Comparison of ENCODE assay signal across 3 cellular contexts in the genomic region with DNA sequence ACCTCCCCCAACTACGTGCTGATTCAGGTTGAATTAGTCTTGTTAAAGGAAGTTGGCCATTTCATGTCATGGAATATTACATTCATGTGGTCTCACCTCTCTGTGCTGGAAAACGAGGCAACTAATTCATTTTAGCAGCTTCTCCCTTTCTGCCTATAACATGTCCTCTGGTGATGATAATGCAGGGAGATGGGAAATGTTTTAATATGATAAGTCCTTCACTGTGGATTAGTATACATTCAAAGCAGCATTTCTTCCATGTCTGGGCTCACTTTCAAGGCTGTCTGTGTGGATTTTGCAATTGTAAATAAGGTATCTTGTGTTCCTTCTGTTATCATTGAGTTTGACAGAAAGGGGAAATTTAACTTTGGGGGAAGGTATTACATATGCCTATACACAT.
TF ChIP-seq lines count a peak whose summit lies in the region.

No MANE protein-coding gene starts in this region.

TF ChIP-seq in SK-N-SH treated with all-trans-retinoic acid at 6 μM for 48 hours, 23 proteins besides CTCF, POLR2A, EP300 and RAD21 (continued from another document):
- no peak for TF ChIP-seq ISL1 (CRISPR knock-in tag; IDR thresholded peaks at IDR 0.05)

TF ChIP-seq in SK-N-SH, 30 proteins besides CTCF, POLR2A, EP300 and RAD21:
- TF ChIP-seq, protein P1, sequence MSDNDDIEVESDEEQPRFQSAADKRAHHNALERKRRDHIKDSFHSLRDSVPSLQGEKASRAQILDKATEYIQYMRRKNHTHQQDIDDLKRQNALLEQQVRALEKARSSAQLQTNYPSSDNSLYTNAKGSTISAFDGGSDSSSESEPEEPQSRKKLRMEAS (IDR thresholded peaks at IDR 0.05; ENCODE audit: low read depth): no peak
- TF ChIP-seq SIN3A (IDR thresholded peaks at IDR 0.05; ENCODE audit: borderline replicate concordance, low read depth, low read length): no peak
- TF ChIP-seq, protein P2, sequence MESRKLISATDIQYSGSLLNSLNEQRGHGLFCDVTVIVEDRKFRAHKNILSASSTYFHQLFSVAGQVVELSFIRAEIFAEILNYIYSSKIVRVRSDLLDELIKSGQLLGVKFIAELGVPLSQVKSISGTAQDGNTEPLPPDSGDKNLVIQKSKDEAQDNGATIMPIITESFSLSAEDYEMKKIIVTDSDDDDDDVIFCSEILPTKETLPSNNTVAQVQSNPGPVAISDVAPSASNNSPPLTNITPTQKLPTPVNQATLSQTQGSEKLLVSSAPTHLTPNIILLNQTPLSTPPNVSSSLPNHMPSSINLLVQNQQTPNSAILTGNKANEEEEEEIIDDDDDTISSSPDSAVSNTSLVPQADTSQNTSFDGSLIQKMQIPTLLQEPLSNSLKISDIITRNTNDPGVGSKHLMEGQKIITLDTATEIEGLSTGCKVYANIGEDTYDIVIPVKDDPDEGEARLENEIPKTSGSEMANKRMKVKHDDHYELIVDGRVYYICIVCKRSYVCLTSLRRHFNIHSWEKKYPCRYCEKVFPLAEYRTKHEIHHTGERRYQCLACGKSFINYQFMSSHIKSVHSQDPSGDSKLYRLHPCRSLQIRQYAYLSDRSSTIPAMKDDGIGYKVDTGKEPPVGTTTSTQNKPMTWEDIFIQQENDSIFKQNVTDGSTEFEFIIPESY (IDR thresholded peaks at IDR 0.05; ENCODE audit: borderline replicate concordance, low read depth): no peak
- TF ChIP-seq, protein P3, sequence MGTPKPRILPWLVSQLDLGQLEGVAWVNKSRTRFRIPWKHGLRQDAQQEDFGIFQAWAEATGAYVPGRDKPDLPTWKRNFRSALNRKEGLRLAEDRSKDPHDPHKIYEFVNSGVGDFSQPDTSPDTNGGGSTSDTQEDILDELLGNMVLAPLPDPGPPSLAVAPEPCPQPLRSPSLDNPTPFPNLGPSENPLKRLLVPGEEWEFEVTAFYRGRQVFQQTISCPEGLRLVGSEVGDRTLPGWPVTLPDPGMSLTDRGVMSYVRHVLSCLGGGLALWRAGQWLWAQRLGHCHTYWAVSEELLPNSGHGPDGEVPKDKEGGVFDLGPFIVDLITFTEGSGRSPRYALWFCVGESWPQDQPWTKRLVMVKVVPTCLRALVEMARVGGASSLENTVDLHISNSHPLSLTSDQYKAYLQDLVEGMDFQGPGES (IDR thresholded peaks at IDR 0.05; ENCODE audit: low read depth, low read length): no peak
- TF ChIP-seq MXI1 (IDR thresholded peaks at IDR 0.05; ENCODE audit: low read depth, low read length): no peak
- no peak for TF ChIP-seq NFIC (IDR thresholded peaks at IDR 0.05; ENCODE audit: borderline replicate concordance)
- no peak for TF ChIP-seq NRF1 (IDR thresholded peaks at IDR 0.05; ENCODE audit: low read depth, low read length)
- no peak for TF ChIP-seq ELF1 (IDR thresholded peaks at IDR 0.05)
- TF ChIP-seq CHD2 (IDR thresholded peaks at IDR 0.05; ENCODE audit: low read length, partially characterized antibody): no peak
- TF ChIP-seq, protein P4, sequence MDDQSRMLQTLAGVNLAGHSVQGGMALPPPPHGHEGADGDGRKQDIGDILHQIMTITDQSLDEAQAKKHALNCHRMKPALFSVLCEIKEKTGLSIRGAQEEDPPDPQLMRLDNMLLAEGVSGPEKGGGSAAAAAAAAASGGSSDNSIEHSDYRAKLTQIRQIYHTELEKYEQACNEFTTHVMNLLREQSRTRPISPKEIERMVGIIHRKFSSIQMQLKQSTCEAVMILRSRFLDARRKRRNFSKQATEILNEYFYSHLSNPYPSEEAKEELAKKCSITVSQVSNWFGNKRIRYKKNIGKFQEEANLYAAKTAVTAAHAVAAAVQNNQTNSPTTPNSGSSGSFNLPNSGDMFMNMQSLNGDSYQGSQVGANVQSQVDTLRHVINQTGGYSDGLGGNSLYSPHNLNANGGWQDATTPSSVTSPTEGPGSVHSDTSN (IDR thresholded peaks at IDR 0.05): no peak
- no peak for TF ChIP-seq FOXJ3 (CRISPR knock-in tag; IDR thresholded peaks at IDR 0.05)
- TF ChIP-seq POLR2AphosphoS5 (IDR thresholded peaks at IDR 0.05; ENCODE audit: low read depth, low read length): no peak
- TF ChIP-seq MEF2A (IDR thresholded peaks at IDR 0.05; ENCODE audit: borderline replicate concordance, low read depth): no peak
- TF ChIP-seq GATA2 (CRISPR knock-in tag; IDR thresholded peaks at IDR 0.05): no peak
- TF ChIP-seq TEAD4 (IDR thresholded peaks at IDR 0.05; ENCODE audit: borderline replicate concordance, insufficient read depth): no peak
- TF ChIP-seq, protein P5, sequence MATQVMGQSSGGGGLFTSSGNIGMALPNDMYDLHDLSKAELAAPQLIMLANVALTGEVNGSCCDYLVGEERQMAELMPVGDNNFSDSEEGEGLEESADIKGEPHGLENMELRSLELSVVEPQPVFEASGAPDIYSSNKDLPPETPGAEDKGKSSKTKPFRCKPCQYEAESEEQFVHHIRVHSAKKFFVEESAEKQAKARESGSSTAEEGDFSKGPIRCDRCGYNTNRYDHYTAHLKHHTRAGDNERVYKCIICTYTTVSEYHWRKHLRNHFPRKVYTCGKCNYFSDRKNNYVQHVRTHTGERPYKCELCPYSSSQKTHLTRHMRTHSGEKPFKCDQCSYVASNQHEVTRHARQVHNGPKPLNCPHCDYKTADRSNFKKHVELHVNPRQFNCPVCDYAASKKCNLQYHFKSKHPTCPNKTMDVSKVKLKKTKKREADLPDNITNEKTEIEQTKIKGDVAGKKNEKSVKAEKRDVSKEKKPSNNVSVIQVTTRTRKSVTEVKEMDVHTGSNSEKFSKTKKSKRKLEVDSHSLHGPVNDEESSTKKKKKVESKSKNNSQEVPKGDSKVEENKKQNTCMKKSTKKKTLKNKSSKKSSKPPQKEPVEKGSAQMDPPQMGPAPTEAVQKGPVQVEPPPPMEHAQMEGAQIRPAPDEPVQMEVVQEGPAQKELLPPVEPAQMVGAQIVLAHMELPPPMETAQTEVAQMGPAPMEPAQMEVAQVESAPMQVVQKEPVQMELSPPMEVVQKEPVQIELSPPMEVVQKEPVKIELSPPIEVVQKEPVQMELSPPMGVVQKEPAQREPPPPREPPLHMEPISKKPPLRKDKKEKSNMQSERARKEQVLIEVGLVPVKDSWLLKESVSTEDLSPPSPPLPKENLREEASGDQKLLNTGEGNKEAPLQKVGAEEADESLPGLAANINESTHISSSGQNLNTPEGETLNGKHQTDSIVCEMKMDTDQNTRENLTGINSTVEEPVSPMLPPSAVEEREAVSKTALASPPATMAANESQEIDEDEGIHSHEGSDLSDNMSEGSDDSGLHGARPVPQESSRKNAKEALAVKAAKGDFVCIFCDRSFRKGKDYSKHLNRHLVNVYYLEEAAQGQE (IDR thresholded peaks at IDR 0.05; ENCODE audit: low read depth, low read length): no peak
- TF ChIP-seq GABPA (IDR thresholded peaks at IDR 0.05; ENCODE audit: low read depth): no peak
- no peak for TF ChIP-seq JUND (IDR thresholded peaks at IDR 0.05)
- no peak for TF ChIP-seq FOSL2 (IDR thresholded peaks at IDR 0.05; ENCODE audit: borderline replicate concordance, low read depth)
- no peak for TF ChIP-seq RCOR1 (IDR thresholded peaks at IDR 0.05; ENCODE audit: low read length)

TF ChIP-seq in H1, 55 proteins besides CTCF, POLR2A, EP300 and RAD21 (continued from another document):
- TF ChIP-seq, protein P6, sequence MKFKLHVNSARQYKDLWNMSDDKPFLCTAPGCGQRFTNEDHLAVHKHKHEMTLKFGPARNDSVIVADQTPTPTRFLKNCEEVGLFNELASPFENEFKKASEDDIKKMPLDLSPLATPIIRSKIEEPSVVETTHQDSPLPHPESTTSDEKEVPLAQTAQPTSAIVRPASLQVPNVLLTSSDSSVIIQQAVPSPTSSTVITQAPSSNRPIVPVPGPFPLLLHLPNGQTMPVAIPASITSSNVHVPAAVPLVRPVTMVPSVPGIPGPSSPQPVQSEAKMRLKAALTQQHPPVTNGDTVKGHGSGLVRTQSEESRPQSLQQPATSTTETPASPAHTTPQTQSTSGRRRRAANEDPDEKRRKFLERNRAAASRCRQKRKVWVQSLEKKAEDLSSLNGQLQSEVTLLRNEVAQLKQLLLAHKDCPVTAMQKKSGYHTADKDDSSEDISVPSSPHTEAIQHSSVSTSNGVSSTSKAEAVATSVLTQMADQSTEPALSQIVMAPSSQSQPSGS (IDR thresholded peaks at IDR 0.05; ENCODE audit: low read length): no peak
- no peak for TF ChIP-seq RBBP5 (IDR thresholded peaks at IDR 0.05; ENCODE audit: borderline replicate concordance, low read depth, low read length)
- TF ChIP-seq SP1 (IDR thresholded peaks at IDR 0.05; ENCODE audit: low read depth, low read length): no peak
- no peak for TF ChIP-seq CTBP2 (IDR thresholded peaks at IDR 0.05; ENCODE audit: borderline replicate concordance, insufficient read depth, insufficient read length, low read length)
- no peak for TF ChIP-seq CBX5 (IDR thresholded peaks at IDR 0.05; ENCODE audit: low read depth, low read length)
- TF ChIP-seq SP2 (IDR thresholded peaks at IDR 0.05; ENCODE audit: low read length): no peak
- TF ChIP-seq GABPA (IDR thresholded peaks at IDR 0.05; ENCODE audit: borderline replicate concordance, insufficient read depth, low read length): no peak
- TF ChIP-seq HDAC6 (IDR thresholded peaks at IDR 0.05; ENCODE audit: low read depth, low read length): no peak
- TF ChIP-seq RNF2 (IDR thresholded peaks at IDR 0.05; ENCODE audit: borderline replicate concordance, low read depth, low read length, missing control alignments, poor library complexity, severe bottlenecking): no peak
- TF ChIP-seq, protein P7, sequence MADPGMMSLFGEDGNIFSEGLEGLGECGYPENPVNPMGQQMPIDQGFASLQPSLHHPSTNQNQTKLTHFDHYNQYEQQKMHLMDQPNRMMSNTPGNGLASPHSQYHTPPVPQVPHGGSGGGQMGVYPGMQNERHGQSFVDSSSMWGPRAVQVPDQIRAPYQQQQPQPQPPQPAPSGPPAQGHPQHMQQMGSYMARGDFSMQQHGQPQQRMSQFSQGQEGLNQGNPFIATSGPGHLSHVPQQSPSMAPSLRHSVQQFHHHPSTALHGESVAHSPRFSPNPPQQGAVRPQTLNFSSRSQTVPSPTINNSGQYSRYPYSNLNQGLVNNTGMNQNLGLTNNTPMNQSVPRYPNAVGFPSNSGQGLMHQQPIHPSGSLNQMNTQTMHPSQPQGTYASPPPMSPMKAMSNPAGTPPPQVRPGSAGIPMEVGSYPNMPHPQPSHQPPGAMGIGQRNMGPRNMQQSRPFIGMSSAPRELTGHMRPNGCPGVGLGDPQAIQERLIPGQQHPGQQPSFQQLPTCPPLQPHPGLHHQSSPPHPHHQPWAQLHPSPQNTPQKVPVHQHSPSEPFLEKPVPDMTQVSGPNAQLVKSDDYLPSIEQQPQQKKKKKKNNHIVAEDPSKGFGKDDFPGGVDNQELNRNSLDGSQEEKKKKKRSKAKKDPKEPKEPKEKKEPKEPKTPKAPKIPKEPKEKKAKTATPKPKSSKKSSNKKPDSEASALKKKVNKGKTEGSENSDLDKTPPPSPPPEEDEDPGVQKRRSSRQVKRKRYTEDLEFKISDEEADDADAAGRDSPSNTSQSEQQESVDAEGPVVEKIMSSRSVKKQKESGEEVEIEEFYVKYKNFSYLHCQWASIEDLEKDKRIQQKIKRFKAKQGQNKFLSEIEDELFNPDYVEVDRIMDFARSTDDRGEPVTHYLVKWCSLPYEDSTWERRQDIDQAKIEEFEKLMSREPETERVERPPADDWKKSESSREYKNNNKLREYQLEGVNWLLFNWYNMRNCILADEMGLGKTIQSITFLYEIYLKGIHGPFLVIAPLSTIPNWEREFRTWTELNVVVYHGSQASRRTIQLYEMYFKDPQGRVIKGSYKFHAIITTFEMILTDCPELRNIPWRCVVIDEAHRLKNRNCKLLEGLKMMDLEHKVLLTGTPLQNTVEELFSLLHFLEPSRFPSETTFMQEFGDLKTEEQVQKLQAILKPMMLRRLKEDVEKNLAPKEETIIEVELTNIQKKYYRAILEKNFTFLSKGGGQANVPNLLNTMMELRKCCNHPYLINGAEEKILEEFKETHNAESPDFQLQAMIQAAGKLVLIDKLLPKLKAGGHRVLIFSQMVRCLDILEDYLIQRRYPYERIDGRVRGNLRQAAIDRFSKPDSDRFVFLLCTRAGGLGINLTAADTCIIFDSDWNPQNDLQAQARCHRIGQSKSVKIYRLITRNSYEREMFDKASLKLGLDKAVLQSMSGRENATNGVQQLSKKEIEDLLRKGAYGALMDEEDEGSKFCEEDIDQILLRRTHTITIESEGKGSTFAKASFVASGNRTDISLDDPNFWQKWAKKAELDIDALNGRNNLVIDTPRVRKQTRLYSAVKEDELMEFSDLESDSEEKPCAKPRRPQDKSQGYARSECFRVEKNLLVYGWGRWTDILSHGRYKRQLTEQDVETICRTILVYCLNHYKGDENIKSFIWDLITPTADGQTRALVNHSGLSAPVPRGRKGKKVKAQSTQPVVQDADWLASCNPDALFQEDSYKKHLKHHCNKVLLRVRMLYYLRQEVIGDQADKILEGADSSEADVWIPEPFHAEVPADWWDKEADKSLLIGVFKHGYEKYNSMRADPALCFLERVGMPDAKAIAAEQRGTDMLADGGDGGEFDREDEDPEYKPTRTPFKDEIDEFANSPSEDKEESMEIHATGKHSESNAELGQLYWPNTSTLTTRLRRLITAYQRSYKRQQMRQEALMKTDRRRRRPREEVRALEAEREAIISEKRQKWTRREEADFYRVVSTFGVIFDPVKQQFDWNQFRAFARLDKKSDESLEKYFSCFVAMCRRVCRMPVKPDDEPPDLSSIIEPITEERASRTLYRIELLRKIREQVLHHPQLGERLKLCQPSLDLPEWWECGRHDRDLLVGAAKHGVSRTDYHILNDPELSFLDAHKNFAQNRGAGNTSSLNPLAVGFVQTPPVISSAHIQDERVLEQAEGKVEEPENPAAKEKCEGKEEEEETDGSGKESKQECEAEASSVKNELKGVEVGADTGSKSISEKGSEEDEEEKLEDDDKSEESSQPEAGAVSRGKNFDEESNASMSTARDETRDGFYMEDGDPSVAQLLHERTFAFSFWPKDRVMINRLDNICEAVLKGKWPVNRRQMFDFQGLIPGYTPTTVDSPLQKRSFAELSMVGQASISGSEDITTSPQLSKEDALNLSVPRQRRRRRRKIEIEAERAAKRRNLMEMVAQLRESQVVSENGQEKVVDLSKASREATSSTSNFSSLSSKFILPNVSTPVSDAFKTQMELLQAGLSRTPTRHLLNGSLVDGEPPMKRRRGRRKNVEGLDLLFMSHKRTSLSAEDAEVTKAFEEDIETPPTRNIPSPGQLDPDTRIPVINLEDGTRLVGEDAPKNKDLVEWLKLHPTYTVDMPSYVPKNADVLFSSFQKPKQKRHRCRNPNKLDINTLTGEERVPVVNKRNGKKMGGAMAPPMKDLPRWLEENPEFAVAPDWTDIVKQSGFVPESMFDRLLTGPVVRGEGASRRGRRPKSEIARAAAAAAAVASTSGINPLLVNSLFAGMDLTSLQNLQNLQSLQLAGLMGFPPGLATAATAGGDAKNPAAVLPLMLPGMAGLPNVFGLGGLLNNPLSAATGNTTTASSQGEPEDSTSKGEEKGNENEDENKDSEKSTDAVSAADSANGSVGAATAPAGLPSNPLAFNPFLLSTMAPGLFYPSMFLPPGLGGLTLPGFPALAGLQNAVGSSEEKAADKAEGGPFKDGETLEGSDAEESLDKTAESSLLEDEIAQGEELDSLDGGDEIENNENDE (IDR thresholded peaks at IDR 0.05; ENCODE audit: insufficient replicate concordance, low read length): no peak
- TF ChIP-seq TEAD4 (IDR thresholded peaks at IDR 0.05; ENCODE audit: low read depth, low read length): no peak
- no peak for TF ChIP-seq KDM5A (IDR thresholded peaks at IDR 0.05; ENCODE audit: low read length)
- TF ChIP-seq POU5F1 (IDR thresholded peaks at IDR 0.05; ENCODE audit: low read depth, low read length): no peak
- TF ChIP-seq ASH2L (IDR thresholded peaks at IDR 0.05; ENCODE audit: low read length): no peak
